28 cellular contexts compared by ENCODE assay signal in genomic region chr10:563827-564226, GRCh38.
"Had no signal": no experiment of that assay in that cellular context is flagged by ENCODE, and none has a peak within 500 bp of the region (broad histone marks: within the 10 kb centered on the region; RNA-seq: fewer than 3 reads in every experiment).

No MANE protein-coding gene starts in this region.

- H3K9me3 ChIP-seq: neutrophil, ovary, prostate gland, vagina had no signal

- H3K4me3 Mint-ChIP-seq: naive thymus-derived CD8-positive, alpha-beta T cell; nephron; neural crest cell; stimulated activated effector memory CD8-positive, alpha-beta T cell treated with anti-CD3 and anti-CD28 coated beads, Interleukin-12 subunit alpha, Interleukin-12 subunit beta, amount 100 ng/mL, for 72 hours; stimulated activated naive CD8-positive, alpha-beta T cell treated with anti-CD3 and anti-CD28 coated beads, Interleukin-15, amount 100 ng/mL, for 72 hours had no signal

- H3K36me3 Mint-ChIP-seq: stimulated activated effector memory CD8-positive, alpha-beta T cell treated with anti-CD3 and anti-CD28 coated beads, Interleukin-12 subunit alpha, Interleukin-12 subunit beta, amount 100 ng/mL, for 72 hours had no signal

- H3K4me1 ChIP-seq: prostate gland, upper lobe of left lung had no signal

- DNase-seq: hippocampal formation; kidney glomerular epithelial cell; left colon; left lung; lower lobe of right lung; mammary epithelial cell; mesenchymal stem cell; naive thymus-derived CD8-positive, alpha-beta T cell; occipital lobe; ovary; retina; right cardiac atrium; sigmoid colon; small intestine; spleen; stimulated activated CD4-positive, alpha-beta T cell treated with anti-CD3 and anti-CD28 coated beads, Interleukin-4, amount 100 ng/mL, for 24 hours; stimulated activated naive CD4-positive, alpha-beta T cell treated with Interleukin-2 at 50 U/mL for 16 hours; stimulated activated naive CD8-positive, alpha-beta T cell treated with anti-CD3 and anti-CD28 coated beads, Interleukin-15, amount 100 ng/mL, for 72 hours; substantia nigra; upper lobe of left lung had no signal

- H3K27ac Mint-ChIP-seq: naive thymus-derived CD8-positive, alpha-beta T cell; stimulated activated effector memory CD8-positive, alpha-beta T cell treated with anti-CD3 and anti-CD28 coated beads, Interleukin-12 subunit alpha, Interleukin-12 subunit beta, amount 100 ng/mL, for 72 hours; stimulated activated naive CD8-positive, alpha-beta T cell treated with anti-CD3 and anti-CD28 coated beads, Interleukin-15, amount 100 ng/mL, for 72 hours had no signal

- H3K27me3 ChIP-seq: left lung, neutrophil, ovary, sigmoid colon, spleen, tibial nerve, upper lobe of left lung, vagina had no signal

- H3K27ac ChIP-seq: left lung, lower lobe of right lung, neutrophil, ovary, prostate gland, spleen, tibial nerve, upper lobe of left lung, vagina had no signal

- H3K4me3 ChIP-seq: left lung, lower lobe of right lung, ovary, prostate gland, sigmoid colon, spleen, tibial nerve, upper lobe of left lung, vagina had no signal

- ATAC-seq: left colon; left lung; lower lobe of right lung; naive thymus-derived CD8-positive, alpha-beta T cell; right cardiac atrium; stimulated activated effector memory CD8-positive, alpha-beta T cell treated with anti-CD3 and anti-CD28 coated beads, Interleukin-12 subunit alpha, Interleukin-12 subunit beta, amount 100 ng/mL, for 72 hours; stimulated activated naive CD8-positive, alpha-beta T cell treated with anti-CD3 and anti-CD28 coated beads, Interleukin-15, amount 100 ng/mL, for 72 hours had no signal

- H3K4me1 Mint-ChIP-seq: naive thymus-derived CD8-positive, alpha-beta T cell; stimulated activated effector memory CD8-positive, alpha-beta T cell treated with anti-CD3 and anti-CD28 coated beads, Interleukin-12 subunit alpha, Interleukin-12 subunit beta, amount 100 ng/mL, for 72 hours; stimulated activated naive CD8-positive, alpha-beta T cell treated with anti-CD3 and anti-CD28 coated beads, Interleukin-15, amount 100 ng/mL, for 72 hours had no signal

- FAIRE-seq: keratinocyte, small intestine had no signal

- H3K36me3 ChIP-seq: left lung, lower lobe of right lung, neutrophil, ovary, prostate gland, sigmoid colon, spleen, tibial nerve, upper lobe of left lung, vagina had no signal
